Comparison of ENCODE assay signal across 1 cellular context in genomic region chr10:69232252-69232651, GRCh38.
A peak's percentile ranks its signal among the peaks of the same experiment; 100 is the strongest.
TF ChIP-seq lines count a peak whose summit lies in the region.

No MANE protein-coding gene starts in this region.

TF ChIP-seq in H1, 55 proteins besides CTCF, POLR2A, EP300 and RAD21:
- TF ChIP-seq POU5F1 (IDR thresholded peaks at IDR 0.05; ENCODE audit: low read depth, low read length): no peak
- no peak for TF ChIP-seq ZNF274 (IDR thresholded peaks at IDR 0.05; ENCODE audit: borderline replicate concordance, extremely low read depth, low read length)
- TF ChIP-seq JUND (IDR thresholded peaks at IDR 0.05; ENCODE audit: low read length): 0 out of 2 replicates have a peak, but pooled peaks have one; percentile 9
- TF ChIP-seq CBX5 (IDR thresholded peaks at IDR 0.05; ENCODE audit: low read depth, low read length): no peak
